3 cellular contexts compared by ENCODE assay signal in the genomic region with DNA sequence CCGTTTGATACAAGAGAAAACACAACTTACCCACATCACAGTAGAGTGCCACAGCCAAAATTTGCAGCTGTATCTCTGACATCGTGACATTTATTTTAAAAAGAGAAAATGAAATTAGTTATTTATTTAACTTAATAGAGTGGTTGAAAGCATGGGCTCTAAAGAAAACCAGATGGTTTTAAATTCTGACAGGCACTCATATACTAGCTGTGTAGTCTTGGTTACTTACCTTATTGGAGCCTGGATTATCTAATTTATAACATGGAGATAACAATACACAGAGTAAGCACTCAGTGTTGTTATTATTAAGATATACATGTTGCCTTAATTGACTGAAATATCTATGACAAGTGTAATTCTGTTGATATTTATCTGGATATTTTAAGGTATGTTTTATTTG.
"Had no signal": no experiment of that assay in that cellular context is flagged by ENCODE, and none has a peak within 500 bp of the region (broad histone marks: within the 10 kb centered on the region; RNA-seq: fewer than 3 reads in every experiment).

No MANE protein-coding gene starts in this region.

- ATAC-seq: GM12878 had no signal

- DNase-seq: GDM1, GF-D8 had no signal

- H3K4me3 ChIP-seq: GM12878 had no signal
